Comparison of ENCODE assay signal across 1 cellular context in genomic region chr11:71268706-71269321, GRCh38.
TF ChIP-seq lines count a peak whose summit lies in the region.

No MANE protein-coding gene starts in this region.

TF ChIP-seq in HepG2, 621 proteins besides CTCF, POLR2A, EP300 and RAD21 (continued from another document and continues in another):
- no peak for TF ChIP-seq MAZ (IDR thresholded peaks at IDR 0.05; ENCODE audit: borderline replicate concordance, low read depth, low read length)
- TF ChIP-seq MAZ (CRISPR knock-in tag; IDR thresholded peaks at IDR 0.05; ENCODE audit: low read depth): peak; percentile 41; the same call in 1 of the 2 replicates
- no peak for TF ChIP-seq ZNF282 (IDR thresholded peaks at IDR 0.05; ENCODE audit: partially characterized antibody)
- no peak for TF ChIP-seq ELF1 (CRISPR knock-in tag; IDR thresholded peaks at IDR 0.05)
- no peak for TF ChIP-seq ZNF567 (CRISPR knock-in tag; IDR thresholded peaks at IDR 0.05; ENCODE audit: borderline replicate concordance)
- no peak for TF ChIP-seq ZNF343 (CRISPR knock-in tag; IDR thresholded peaks at IDR 0.05)
- no peak for TF ChIP-seq RFX1 (IDR thresholded peaks at IDR 0.05)
- TF ChIP-seq JUNB (CRISPR knock-in tag; IDR thresholded peaks at IDR 0.05; ENCODE audit: borderline replicate concordance): no peak
- no peak for TF ChIP-seq NFRKB (IDR thresholded peaks at IDR 0.05)
- no peak for TF ChIP-seq DPF2 (CRISPR knock-in tag; IDR thresholded peaks at IDR 0.05; ENCODE audit: borderline replicate concordance, low read depth)
- no peak for TF ChIP-seq MLXIP (CRISPR knock-in tag; IDR thresholded peaks at IDR 0.05; ENCODE audit: borderline replicate concordance)
- TF ChIP-seq ZNF180 (CRISPR knock-in tag; IDR thresholded peaks at IDR 0.05; ENCODE audit: borderline replicate concordance, low read depth): no peak
- TF ChIP-seq AGO2 (optimal IDR thresholded peaks at IDR 0.05; ENCODE audit: low read depth, low read length): no peak
- TF ChIP-seq ZNF724P (CRISPR knock-in tag; IDR thresholded peaks at IDR 0.05; ENCODE audit: borderline replicate concordance): no peak; the same call in 1 of the 2 replicates
- no peak for TF ChIP-seq SRSF4 (IDR thresholded peaks at IDR 0.05; ENCODE audit: low read depth, low read length, poor library complexity, severe bottlenecking)
- TF ChIP-seq, protein P1, sequence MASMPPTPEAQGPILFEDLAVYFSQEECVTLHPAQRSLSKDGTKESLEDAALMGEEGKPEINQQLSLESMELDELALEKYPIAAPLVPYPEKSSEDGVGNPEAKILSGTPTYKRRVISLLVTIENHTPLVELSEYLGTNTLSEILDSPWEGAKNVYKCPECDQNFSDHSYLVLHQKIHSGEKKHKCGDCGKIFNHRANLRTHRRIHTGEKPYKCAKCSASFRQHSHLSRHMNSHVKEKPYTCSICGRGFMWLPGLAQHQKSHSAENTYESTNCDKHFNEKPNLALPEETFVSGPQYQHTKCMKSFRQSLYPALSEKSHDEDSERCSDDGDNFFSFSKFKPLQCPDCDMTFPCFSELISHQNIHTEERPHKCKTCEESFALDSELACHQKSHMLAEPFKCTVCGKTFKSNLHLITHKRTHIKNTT (CRISPR knock-in tag; IDR thresholded peaks at IDR 0.05): no peak
- TF ChIP-seq, protein P2, sequence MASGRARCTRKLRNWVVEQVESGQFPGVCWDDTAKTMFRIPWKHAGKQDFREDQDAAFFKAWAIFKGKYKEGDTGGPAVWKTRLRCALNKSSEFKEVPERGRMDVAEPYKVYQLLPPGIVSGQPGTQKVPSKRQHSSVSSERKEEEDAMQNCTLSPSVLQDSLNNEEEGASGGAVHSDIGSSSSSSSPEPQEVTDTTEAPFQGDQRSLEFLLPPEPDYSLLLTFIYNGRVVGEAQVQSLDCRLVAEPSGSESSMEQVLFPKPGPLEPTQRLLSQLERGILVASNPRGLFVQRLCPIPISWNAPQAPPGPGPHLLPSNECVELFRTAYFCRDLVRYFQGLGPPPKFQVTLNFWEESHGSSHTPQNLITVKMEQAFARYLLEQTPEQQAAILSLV (CRISPR knock-in tag; IDR thresholded peaks at IDR 0.05; ENCODE audit: borderline replicate concordance): 0 out of 2 replicates have a peak, but pooled peaks have one; percentile 47
- TF ChIP-seq PCBP1 (IDR thresholded peaks at IDR 0.05; ENCODE audit: borderline replicate concordance, low read depth, low read length): no peak
- TF ChIP-seq ZNF225 (CRISPR knock-in tag; IDR thresholded peaks at IDR 0.05): no peak
- TF ChIP-seq PRPF4 (IDR thresholded peaks at IDR 0.05; ENCODE audit: low read depth, low read length, poor library complexity, severe bottlenecking): no peak
- TF ChIP-seq, protein P3, sequence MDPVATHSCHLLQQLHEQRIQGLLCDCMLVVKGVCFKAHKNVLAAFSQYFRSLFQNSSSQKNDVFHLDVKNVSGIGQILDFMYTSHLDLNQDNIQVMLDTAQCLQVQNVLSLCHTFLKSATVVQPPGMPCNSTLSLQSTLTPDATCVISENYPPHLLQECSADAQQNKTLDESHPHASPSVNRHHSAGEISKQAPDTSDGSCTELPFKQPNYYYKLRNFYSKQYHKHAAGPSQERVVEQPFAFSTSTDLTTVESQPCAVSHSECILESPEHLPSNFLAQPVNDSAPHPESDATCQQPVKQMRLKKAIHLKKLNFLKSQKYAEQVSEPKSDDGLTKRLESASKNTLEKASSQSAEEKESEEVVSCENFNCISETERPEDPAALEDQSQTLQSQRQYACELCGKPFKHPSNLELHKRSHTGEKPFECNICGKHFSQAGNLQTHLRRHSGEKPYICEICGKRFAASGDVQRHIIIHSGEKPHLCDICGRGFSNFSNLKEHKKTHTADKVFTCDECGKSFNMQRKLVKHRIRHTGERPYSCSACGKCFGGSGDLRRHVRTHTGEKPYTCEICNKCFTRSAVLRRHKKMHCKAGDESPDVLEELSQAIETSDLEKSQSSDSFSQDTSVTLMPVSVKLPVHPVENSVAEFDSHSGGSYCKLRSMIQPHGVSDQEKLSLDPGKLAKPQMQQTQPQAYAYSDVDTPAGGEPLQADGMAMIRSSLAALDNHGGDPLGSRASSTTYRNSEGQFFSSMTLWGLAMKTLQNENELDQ (CRISPR knock-in tag; IDR thresholded peaks at IDR 0.05; ENCODE audit: borderline replicate concordance): no peak
- TF ChIP-seq ZNF3 (CRISPR knock-in tag; IDR thresholded peaks at IDR 0.05): no peak
- TF ChIP-seq NPAS2 (CRISPR knock-in tag; IDR thresholded peaks at IDR 0.05; ENCODE audit: borderline replicate concordance): no peak
- no peak for TF ChIP-seq TP53 (CRISPR knock-in tag; conservative IDR thresholded peaks at IDR 0.05)
- no peak for TF ChIP-seq TOPORS (CRISPR knock-in tag; IDR thresholded peaks at IDR 0.05)
- no peak for TF ChIP-seq MAFG (CRISPR knock-in tag; IDR thresholded peaks at IDR 0.05)
- peak; percentile 71 for TF ChIP-seq ZFP36L1 (CRISPR knock-in tag; IDR thresholded peaks at IDR 0.05)
- no peak; the same call in 1 of the 2 replicates for TF ChIP-seq ZNF296 (CRISPR knock-in tag; conservative IDR thresholded peaks at IDR 0.05)
- TF ChIP-seq, protein P4, sequence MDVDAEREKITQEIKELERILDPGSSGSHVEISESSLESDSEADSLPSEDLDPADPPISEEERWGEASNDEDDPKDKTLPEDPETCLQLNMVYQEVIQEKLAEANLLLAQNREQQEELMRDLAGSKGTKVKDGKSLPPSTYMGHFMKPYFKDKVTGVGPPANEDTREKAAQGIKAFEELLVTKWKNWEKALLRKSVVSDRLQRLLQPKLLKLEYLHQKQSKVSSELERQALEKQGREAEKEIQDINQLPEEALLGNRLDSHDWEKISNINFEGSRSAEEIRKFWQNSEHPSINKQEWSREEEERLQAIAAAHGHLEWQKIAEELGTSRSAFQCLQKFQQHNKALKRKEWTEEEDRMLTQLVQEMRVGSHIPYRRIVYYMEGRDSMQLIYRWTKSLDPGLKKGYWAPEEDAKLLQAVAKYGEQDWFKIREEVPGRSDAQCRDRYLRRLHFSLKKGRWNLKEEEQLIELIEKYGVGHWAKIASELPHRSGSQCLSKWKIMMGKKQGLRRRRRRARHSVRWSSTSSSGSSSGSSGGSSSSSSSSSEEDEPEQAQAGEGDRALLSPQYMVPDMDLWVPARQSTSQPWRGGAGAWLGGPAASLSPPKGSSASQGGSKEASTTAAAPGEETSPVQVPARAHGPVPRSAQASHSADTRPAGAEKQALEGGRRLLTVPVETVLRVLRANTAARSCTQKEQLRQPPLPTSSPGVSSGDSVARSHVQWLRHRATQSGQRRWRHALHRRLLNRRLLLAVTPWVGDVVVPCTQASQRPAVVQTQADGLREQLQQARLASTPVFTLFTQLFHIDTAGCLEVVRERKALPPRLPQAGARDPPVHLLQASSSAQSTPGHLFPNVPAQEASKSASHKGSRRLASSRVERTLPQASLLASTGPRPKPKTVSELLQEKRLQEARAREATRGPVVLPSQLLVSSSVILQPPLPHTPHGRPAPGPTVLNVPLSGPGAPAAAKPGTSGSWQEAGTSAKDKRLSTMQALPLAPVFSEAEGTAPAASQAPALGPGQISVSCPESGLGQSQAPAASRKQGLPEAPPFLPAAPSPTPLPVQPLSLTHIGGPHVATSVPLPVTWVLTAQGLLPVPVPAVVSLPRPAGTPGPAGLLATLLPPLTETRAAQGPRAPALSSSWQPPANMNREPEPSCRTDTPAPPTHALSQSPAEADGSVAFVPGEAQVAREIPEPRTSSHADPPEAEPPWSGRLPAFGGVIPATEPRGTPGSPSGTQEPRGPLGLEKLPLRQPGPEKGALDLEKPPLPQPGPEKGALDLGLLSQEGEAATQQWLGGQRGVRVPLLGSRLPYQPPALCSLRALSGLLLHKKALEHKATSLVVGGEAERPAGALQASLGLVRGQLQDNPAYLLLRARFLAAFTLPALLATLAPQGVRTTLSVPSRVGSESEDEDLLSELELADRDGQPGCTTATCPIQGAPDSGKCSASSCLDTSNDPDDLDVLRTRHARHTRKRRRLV (CRISPR knock-in tag; IDR thresholded peaks at IDR 0.05): no peak
- TF ChIP-seq, protein P5, sequence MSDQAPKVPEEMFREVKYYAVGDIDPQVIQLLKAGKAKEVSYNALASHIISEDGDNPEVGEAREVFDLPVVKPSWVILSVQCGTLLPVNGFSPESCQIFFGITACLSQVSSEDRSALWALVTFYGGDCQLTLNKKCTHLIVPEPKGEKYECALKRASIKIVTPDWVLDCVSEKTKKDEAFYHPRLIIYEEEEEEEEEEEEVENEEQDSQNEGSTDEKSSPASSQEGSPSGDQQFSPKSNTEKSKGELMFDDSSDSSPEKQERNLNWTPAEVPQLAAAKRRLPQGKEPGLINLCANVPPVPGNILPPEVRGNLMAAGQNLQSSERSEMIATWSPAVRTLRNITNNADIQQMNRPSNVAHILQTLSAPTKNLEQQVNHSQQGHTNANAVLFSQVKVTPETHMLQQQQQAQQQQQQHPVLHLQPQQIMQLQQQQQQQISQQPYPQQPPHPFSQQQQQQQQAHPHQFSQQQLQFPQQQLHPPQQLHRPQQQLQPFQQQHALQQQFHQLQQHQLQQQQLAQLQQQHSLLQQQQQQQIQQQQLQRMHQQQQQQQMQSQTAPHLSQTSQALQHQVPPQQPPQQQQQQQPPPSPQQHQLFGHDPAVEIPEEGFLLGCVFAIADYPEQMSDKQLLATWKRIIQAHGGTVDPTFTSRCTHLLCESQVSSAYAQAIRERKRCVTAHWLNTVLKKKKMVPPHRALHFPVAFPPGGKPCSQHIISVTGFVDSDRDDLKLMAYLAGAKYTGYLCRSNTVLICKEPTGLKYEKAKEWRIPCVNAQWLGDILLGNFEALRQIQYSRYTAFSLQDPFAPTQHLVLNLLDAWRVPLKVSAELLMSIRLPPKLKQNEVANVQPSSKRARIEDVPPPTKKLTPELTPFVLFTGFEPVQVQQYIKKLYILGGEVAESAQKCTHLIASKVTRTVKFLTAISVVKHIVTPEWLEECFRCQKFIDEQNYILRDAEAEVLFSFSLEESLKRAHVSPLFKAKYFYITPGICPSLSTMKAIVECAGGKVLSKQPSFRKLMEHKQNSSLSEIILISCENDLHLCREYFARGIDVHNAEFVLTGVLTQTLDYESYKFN (CRISPR knock-in tag; conservative IDR thresholded peaks at IDR 0.05): peak; percentile 89
- no peak for TF ChIP-seq PAWR (CRISPR knock-in tag; IDR thresholded peaks at IDR 0.05; ENCODE audit: borderline replicate concordance)
- no peak for TF ChIP-seq ZNF678 (CRISPR knock-in tag; IDR thresholded peaks at IDR 0.05)
- TF ChIP-seq ZNF101 (CRISPR knock-in tag; IDR thresholded peaks at IDR 0.05; ENCODE audit: borderline replicate concordance, low read depth): no peak
- no peak; the same call in 1 of the 2 replicates for TF ChIP-seq ZNF335 (CRISPR knock-in tag; IDR thresholded peaks at IDR 0.05)
- 0 out of 2 replicates have a peak, but pooled peaks have one; percentile 6 for TF ChIP-seq ZNF572 (CRISPR knock-in tag; IDR thresholded peaks at IDR 0.05)
- TF ChIP-seq ZNF253 (CRISPR knock-in tag; IDR thresholded peaks at IDR 0.05; ENCODE audit: borderline replicate concordance): no peak
- TF ChIP-seq, protein P6, sequence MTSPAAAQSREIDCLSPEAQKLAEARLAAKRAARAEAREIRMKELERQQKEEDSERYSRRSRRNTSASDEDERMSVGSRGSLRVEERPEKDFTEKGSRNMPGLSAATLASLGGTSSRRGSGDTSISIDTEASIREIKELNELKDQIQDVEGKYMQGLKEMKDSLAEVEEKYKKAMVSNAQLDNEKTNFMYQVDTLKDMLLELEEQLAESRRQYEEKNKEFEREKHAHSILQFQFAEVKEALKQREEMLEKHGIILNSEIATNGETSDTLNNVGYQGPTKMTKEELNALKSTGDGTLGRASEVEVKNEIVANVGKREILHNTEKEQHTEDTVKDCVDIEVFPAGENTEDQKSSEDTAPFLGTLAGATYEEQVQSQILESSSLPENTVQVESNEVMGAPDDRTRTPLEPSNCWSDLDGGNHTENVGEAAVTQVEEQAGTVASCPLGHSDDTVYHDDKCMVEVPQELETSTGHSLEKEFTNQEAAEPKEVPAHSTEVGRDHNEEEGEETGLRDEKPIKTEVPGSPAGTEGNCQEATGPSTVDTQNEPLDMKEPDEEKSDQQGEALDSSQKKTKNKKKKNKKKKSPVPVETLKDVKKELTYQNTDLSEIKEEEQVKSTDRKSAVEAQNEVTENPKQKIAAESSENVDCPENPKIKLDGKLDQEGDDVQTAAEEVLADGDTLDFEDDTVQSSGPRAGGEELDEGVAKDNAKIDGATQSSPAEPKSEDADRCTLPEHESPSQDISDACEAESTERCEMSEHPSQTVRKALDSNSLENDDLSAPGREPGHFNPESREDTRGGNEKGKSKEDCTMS (CRISPR knock-in tag; conservative IDR thresholded peaks at IDR 0.05): no peak
- no peak for TF ChIP-seq ZNF24 (IDR thresholded peaks at IDR 0.05)
- peak; percentile 43 for TF ChIP-seq CEBPG (CRISPR knock-in tag; IDR thresholded peaks at IDR 0.05)
- TF ChIP-seq, protein P7, sequence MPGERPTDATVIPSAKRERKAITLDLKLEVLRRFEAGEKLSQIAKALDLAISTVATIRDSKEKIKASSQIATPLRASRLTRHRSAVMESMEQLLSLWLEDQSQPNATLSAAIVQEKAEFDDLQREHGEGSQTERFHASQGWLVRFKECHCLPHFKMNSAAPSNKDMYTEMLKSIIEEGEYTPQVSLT (CRISPR knock-in tag; IDR thresholded peaks at IDR 0.05; ENCODE audit: borderline replicate concordance, low read depth): no peak
- TF ChIP-seq CENPX (CRISPR knock-in tag; IDR thresholded peaks at IDR 0.05): no peak
- TF ChIP-seq PHB2 (IDR thresholded peaks at IDR 0.05; ENCODE audit: partially characterized antibody): no peak
- no peak for TF ChIP-seq NFYB (CRISPR knock-in tag; IDR thresholded peaks at IDR 0.05)
- peak; percentile 85 for TF ChIP-seq TFDP1 (CRISPR knock-in tag; IDR thresholded peaks at IDR 0.05; ENCODE audit: borderline replicate concordance)
- TF ChIP-seq ZNF543 (CRISPR knock-in tag; IDR thresholded peaks at IDR 0.05): no peak
- no peak for TF ChIP-seq ONECUT2 (CRISPR knock-in tag; IDR thresholded peaks at IDR 0.05)
